ENCODE assay signal across 12 cellular contexts in genomic region chr1:116765962-116766361, GRCh38. TPM values are rescaled to one million over a fixed set of nuclear protein-coding genes. Genes with fewer than 3 reads are reported as not detected.
DNase-seq lines count a peak whose midpoint lies in the region; ATAC-seq and TF ChIP-seq lines count a peak whose summit lies in the region.
"Had no signal": no experiment of that assay in that cellular context is flagged by ENCODE, and none has a peak within 500 bp of the region (broad histone marks: within the 10 kb centered on the region; RNA-seq: fewer than 3 reads in every experiment).

No MANE protein-coding gene starts in this region.

- no peaks in the 10 kb centered on the region for H3K9me3 Mint-ChIP-seq in CD4-positive, CD25-positive, alpha-beta regulatory T cell
- no peaks in the 10 kb centered on the region; the same call in 1 of the 2 replicates for H3K9me3 Mint-ChIP-seq in HFFc6
- H3K9me3 Mint-ChIP-seq in activated naive CD8-positive, alpha-beta T cell (ENCODE audit: low read depth): no peaks in the 10 kb centered on the region

- H3K27me3 ChIP-seq in CD4-positive, CD25-positive, alpha-beta regulatory T cell (ENCODE audit: control insufficient read depth, insufficient read depth, low read length): no peaks in the 10 kb centered on the region
- H3K27me3 ChIP-seq: gastrocnemius medialis had no signal

- H3K27ac Mint-ChIP-seq in CD4-positive, CD25-positive, alpha-beta regulatory T cell: peak overlapping the region; percentile 98 to 99 (median 99)
- H3K27ac Mint-ChIP-seq in HFFc6: no peak overlapping the region
- peak overlapping the region; percentile 100 for H3K27ac Mint-ChIP-seq in activated naive CD8-positive, alpha-beta T cell

- peak overlapping the region; percentile 89 for H3K27ac ChIP-seq in CD4-positive, CD25-positive, alpha-beta regulatory T cell (ENCODE audit: insufficient read depth, low read length, poor library complexity, severe bottlenecking)
- H3K27ac ChIP-seq in coronary artery: no peak overlapping the region
- H3K27ac ChIP-seq: gastrocnemius medialis had no signal

- peak overlapping the region; percentile 54 for H3K4me3 ChIP-seq in CD4-positive, CD25-positive, alpha-beta regulatory T cell (ENCODE audit: low read depth, low read length)
- H3K4me3 ChIP-seq in coronary artery: no peak overlapping the region
- H3K4me3 ChIP-seq: gastrocnemius medialis had no signal

- no peak for ATAC-seq in CD4-positive, CD25-positive, alpha-beta regulatory T cell (ENCODE audit: low read depth in 2 of 2)
- ATAC-seq in left lobe of liver: no peak
- ATAC-seq: gastrocnemius medialis had no signal

- H3K36me3 Mint-ChIP-seq in CD4-positive, CD25-positive, alpha-beta regulatory T cell: peaks cover 83% of the 10 kb centered on the region
- 0 out of 2 replicates have a peak, but pooled peaks cover 5% of the 10 kb centered on the region for H3K36me3 Mint-ChIP-seq in HFFc6 (ENCODE audit: low read depth)
- H3K36me3 Mint-ChIP-seq in activated naive CD8-positive, alpha-beta T cell: peaks cover 70% of the 10 kb centered on the region

- peaks cover 100% of the 10 kb centered on the region for H3K4me1 ChIP-seq in CD4-positive, CD25-positive, alpha-beta regulatory T cell (ENCODE audit: control insufficient read depth, insufficient read depth, low read length, poor library complexity, severe bottlenecking)
- H3K4me1 ChIP-seq: gastrocnemius medialis had no signal

- TF ChIP-seq CTCF in HFFc6 (IDR thresholded peaks at IDR 0.05): no peak
- TF ChIP-seq CTCF in coronary artery (IDR thresholded peaks at IDR 0.05): no peak

- H3K4me3 Mint-ChIP-seq in CD4-positive, CD25-positive, alpha-beta regulatory T cell: peak overlapping the region; percentile 74 to 86 (median 76)
- no peak overlapping the region for H3K4me3 Mint-ChIP-seq in HFFc6
- H3K4me3 Mint-ChIP-seq in activated naive CD8-positive, alpha-beta T cell: peak overlapping the region; percentile 97

- H3K9me3 ChIP-seq in CD4-positive, CD25-positive, alpha-beta regulatory T cell (ENCODE audit: control insufficient read depth in 2 of 2, low read length in 2 of 2): no peaks in the 10 kb centered on the region
- H3K9me3 ChIP-seq: gastrocnemius medialis had no signal

- peaks cover 42 to 100% (median 83%) of the 10 kb centered on the region in 4 donors for H3K4me1 Mint-ChIP-seq in CD4-positive, CD25-positive, alpha-beta regulatory T cell
- peaks cover 16% of the 10 kb centered on the region for H3K4me1 Mint-ChIP-seq in HFFc6 (ENCODE audit: low read depth)
- H3K4me1 Mint-ChIP-seq in activated naive CD8-positive, alpha-beta T cell (ENCODE audit: low read depth): peaks cover 99% of the 10 kb centered on the region

- H3K27me3 Mint-ChIP-seq in CD4-positive, CD25-positive, alpha-beta regulatory T cell: no peaks in the 10 kb centered on the region
- H3K27me3 Mint-ChIP-seq in HFFc6 (ENCODE audit: insufficient read depth): peaks cover 22% of the 10 kb centered on the region
- H3K27me3 Mint-ChIP-seq in activated naive CD8-positive, alpha-beta T cell: no peaks in the 10 kb centered on the region

- peaks cover 62% of the 10 kb centered on the region for H3K36me3 ChIP-seq in CD4-positive, CD25-positive, alpha-beta regulatory T cell (ENCODE audit: control insufficient read depth, insufficient read depth, low read length)
- H3K36me3 ChIP-seq: gastrocnemius medialis had no signal

- no peak for DNase-seq in CD4-positive, CD25-positive, alpha-beta regulatory T cell
- DNase-seq in HFFc6 (peak; percentile 26), iris pigment epithelial cell (ENCODE audit: low read depth) (peak; percentile 7), coronary artery (ENCODE audit: low spot score) (no peak), left lobe of liver (ENCODE audit: low spot score) (no peak), 8988T (no peak), NCI-H446 treated with DMSO at 0.1 percent for 48 hours (lab: John Stamatoyannopoulos, UW) (no peak)
- DNase-seq: gastrocnemius medialis, NCI-H1417, NCI-H69 had no signal

RNA-seq across cellular contexts. Expression of gene CD2, which starts 11.7 kb away (rescaled TPM):
- 192 TPM for total RNA-seq in CD4-positive, CD25-positive, alpha-beta regulatory T cell
- 100 to 1,000 TPM; 341 to 457 (median 393) TPM for polyA plus RNA-seq in CD4-positive, CD25-positive, alpha-beta regulatory T cell
- not detected for total RNA-seq in HFFc6 (2021; fragmentation: NEBNext Ultra II Directional; extraction: Animal tissue kit (Norgen Biotek cat#: 25700))
- 0.43 TPM for total RNA-seq in left lobe of liver
- total RNA-seq: kidney epithelial cell had no signal

Comparison
In these comparisons a context has a peak if more than half of its experiments do, and no peak if none do; other contexts are left out.
1. DNase-seq: peak in HFFc6 (single experiment) and iris pigment epithelial cell (single experiment); none in CD4-positive, CD25-positive, alpha-beta regulatory T cell (0 of 3), coronary artery (single experiment), left lobe of liver (single experiment), 8988T (single experiment) and NCI-H446 treated with DMSO at 0.1 percent for 48 hours (single experiment).
2. RNA of gene CD2, which starts 11.7 kb away (total RNA-seq): 192 TPM in CD4-positive, CD25-positive, alpha-beta regulatory T cell (single experiment); 0.43 TPM in left lobe of liver (single experiment) and not detected in HFFc6; every median in the first group is over 100 times any median in the second.